Comparison of ENCODE assay signal across 8 cellular contexts in genomic region chr12:11836282-11836963, GRCh38.
A peak's percentile ranks its signal among the peaks of the same experiment; 100 is the strongest.
DNase-seq lines count a peak whose midpoint lies in the region; ATAC-seq and TF ChIP-seq lines count a peak whose summit lies in the region.

No MANE protein-coding gene starts in this region.

- H3K9me2 ChIP-seq in MM.1S (replicated peaks; ENCODE audit: insufficient read depth, low read length), result no peaks in the 10 kb centered on the region

- peak overlapping the region; percentile 19 for H2AFZ ChIP-seq in MM.1S (ENCODE audit: low read length)

- peak overlapping the region; percentile 30; the same call in 1 of the 2 replicates for H3K9ac ChIP-seq in MM.1S (ENCODE audit: low read length)

- H3K27ac ChIP-seq in MM.1S (ENCODE audit: low read length), result peak overlapping the region; percentile 72
- no peak overlapping the region for H3K27ac ChIP-seq in vagina

- ATAC-seq in GM18499 (IDR thresholded peaks at IDR 0.05; ENCODE audit: insufficient read depth, unreplicated experiment), result peak; percentile 83
- ATAC-seq in GM21619 (IDR thresholded peaks at IDR 0.05; ENCODE audit: unreplicated experiment), result peak; percentile 88

- H3K4me2 ChIP-seq in MM.1S (ENCODE audit: low read depth, low read length), result peak overlapping the region; percentile 65

- no peaks in the 10 kb centered on the region for H3K36me3 ChIP-seq in MM.1S (replicated peaks; ENCODE audit: insufficient read depth, low read length)
- H3K36me3 ChIP-seq in vagina, result no peaks in the 10 kb centered on the region

- H3K4me3 ChIP-seq in MM.1S (ENCODE audit: low read length) (peak overlapping the region; percentile 30; the same call in 1 of the 2 replicates), vagina (no peak overlapping the region)

- DNase-seq in MM.1S (peak; percentile 79), pons (ENCODE audit: low spot score) (peak; percentile 75), vagina (ENCODE audit: extremely low spot score in 2 of 2) (no peak), dedifferentiated amniotic fluid mesenchymal stem cell (ENCODE audit: extremely low spot score) (no peak), COR-L47 (lab: John Stamatoyannopoulos, UW) (no peak)
- DNase-seq in activated T-helper 9 cell treated with anti-CD3 and anti-CD28 coated beads, Interleukin-2, amount 50 U/mL, for 16 hours (ENCODE audit: low read depth), result peak; percentile 45

- H3K27me3 ChIP-seq in MM.1S (replicated peaks; ENCODE audit: insufficient read depth, low read length) (no peaks in the 10 kb centered on the region), vagina (no peaks in the 10 kb centered on the region)

- H4K20me1 ChIP-seq in MM.1S (ENCODE audit: insufficient read depth, low read length), result no peaks in the 10 kb centered on the region

- H3K79me2 ChIP-seq in MM.1S (ENCODE audit: low read length), result 0 out of 2 replicates have a peak, but pooled peaks cover 5% of the 10 kb centered on the region

- H3K4me1 ChIP-seq in MM.1S (ENCODE audit: low read length) (peaks cover 45% of the 10 kb centered on the region), vagina (peaks cover 42% of the 10 kb centered on the region)

- no peaks in the 10 kb centered on the region for H3K9me3 ChIP-seq in MM.1S (replicated peaks; ENCODE audit: insufficient read depth, low read length)
- H3K9me3 ChIP-seq in vagina, result no peaks in the 10 kb centered on the region

- TF ChIP-seq POLR2A in vagina (IDR thresholded peaks at IDR 0.05), result no peak

- H3F3A ChIP-seq in MM.1S (ENCODE audit: insufficient read depth, low read length), result peaks cover 25% of the 10 kb centered on the region

- intact Hi-C loops in vagina (cut with DNase I), result loop anchor here (10.0 kb wide), 1 partner anchor 82 kb away; no protein-coding TSS in a partner anchor

- TF ChIP-seq CTCF in MM.1S (IDR thresholded peaks at IDR 0.05; ENCODE audit: low read length) (no peak), vagina (IDR thresholded peaks at IDR 0.05) (no peak)

Comparison
In these comparisons a context has a peak if more than half of its experiments do, and no peak if none do; other contexts are left out.
1. DNase-seq: peak in MM.1S (single experiment), activated T-helper 9 cell treated with anti-CD3 and anti-CD28 coated beads, Interleukin-2, amount 50 U/mL, for 16 hours (single experiment) and pons (single experiment); none in vagina (0 of 2), dedifferentiated amniotic fluid mesenchymal stem cell (single experiment) and COR-L47 (single experiment).